Comparison of ENCODE assay signal across 8 cellular contexts in genomic region chr12:49705479-49706267, GRCh38. TPM values are rescaled to one million over a fixed set of nuclear protein-coding genes. Genes with fewer than 3 reads are reported as not detected.
DNase-seq lines count a peak whose midpoint lies in the region; ATAC-seq and TF ChIP-seq lines count a peak whose summit lies in the region.

No MANE protein-coding gene starts in this region.

- DNase-seq in CD1c-positive myeloid dendritic cell (ENCODE audit: extremely low spot score) (peak; percentile 76), HFFc6 (peak; percentile 50), occipital lobe (lab: John Stamatoyannopoulos, UW) (peak; percentile 10)
- DNase-seq in activated CD8-positive, alpha-beta T cell treated with anti-CD3 and anti-CD28 coated beads for 36 hours = peak; percentile 64
- no peak for DNase-seq in effector CD8-positive, alpha-beta T cell (lab: John Stamatoyannopoulos, UW)

- no peaks in the 10 kb centered on the region for H3K9me3 Mint-ChIP-seq in HFFc6
- no peaks in the 10 kb centered on the region for H3K9me3 Mint-ChIP-seq in activated CD8-positive, alpha-beta T cell treated with anti-CD3 and anti-CD28 coated beads for 36 hours

- peaks cover 0 to 48% (median 4%) of the 10 kb centered on the region in 3 donors for H3K4me1 ChIP-seq in gastroesophageal sphincter

- no peaks in the 10 kb centered on the region for H3K36me3 ChIP-seq in gastroesophageal sphincter

- POLR2A ChIA-PET in activated CD8-positive, alpha-beta T cell treated with anti-CD3 and anti-CD28 coated beads for 36 hours (lab: Charles Lee) = interaction anchor here (0.6 to 2.2 kb wide), 16 partner anchors 31 to 83 kb away, joined by 3 to 9 read pairs (median 4); partner anchors contain the start of genes PRPF40B and TMBIM6

- no peaks in the 10 kb centered on the region for H3K36me3 Mint-ChIP-seq in HFFc6 (ENCODE audit: low read depth)
- H3K36me3 Mint-ChIP-seq in activated CD8-positive, alpha-beta T cell treated with anti-CD3 and anti-CD28 coated beads for 36 hours (ENCODE audit: low read depth) = peaks cover 4% of the 10 kb centered on the region

- H3K4me3 Mint-ChIP-seq in HFFc6 = peak overlapping the region; percentile 93
- peak overlapping the region; percentile 86 for H3K4me3 Mint-ChIP-seq in activated CD8-positive, alpha-beta T cell treated with anti-CD3 and anti-CD28 coated beads for 36 hours

- TF ChIP-seq CTCF in HFFc6 (IDR thresholded peaks at IDR 0.05) (no peak), gastroesophageal sphincter (IDR thresholded peaks at IDR 0.05) (no peak)
- TF ChIP-seq CTCF in activated CD8-positive, alpha-beta T cell treated with anti-CD3 and anti-CD28 coated beads for 36 hours (IDR thresholded peaks at IDR 0.05) = no peak

- TF ChIP-seq EP300 in gastroesophageal sphincter (IDR thresholded peaks at IDR 0.05) = no peak

- peaks cover 5% of the 10 kb centered on the region for H3K27me3 Mint-ChIP-seq in HFFc6 (ENCODE audit: insufficient read depth)
- peaks cover 2% of the 10 kb centered on the region for H3K27me3 Mint-ChIP-seq in activated CD8-positive, alpha-beta T cell treated with anti-CD3 and anti-CD28 coated beads for 36 hours

- WGBS in gastroesophageal sphincter (ENCODE audit: low coverage in 1 of 2), 2 donors = 34 to 44% methylated on average over 8 of the region's 13 CpGs

- CTCF ChIA-PET in activated CD8-positive, alpha-beta T cell treated with anti-CD3 and anti-CD28 coated beads for 36 hours (lab: Charles Lee) = interaction anchor here (0.7 to 19.2 kb wide), 13 partner anchors 10 to 347 kb away, joined by 3 to 556 read pairs (median 7); partner anchors contain the start of genes PRPF40B and TMBIM6

- ATAC-seq in activated CD8-positive, alpha-beta T cell treated with anti-CD3 and anti-CD28 coated beads for 36 hours = peak; percentile 7
- ATAC-seq in gastroesophageal sphincter (no peak), HG03457 (IDR thresholded peaks at IDR 0.05; ENCODE audit: unreplicated experiment) (no peak), HG03521 (IDR thresholded peaks at IDR 0.05; ENCODE audit: unreplicated experiment) (no peak)

- H3K4me3 ChIP-seq in gastroesophageal sphincter = peak overlapping the region; percentile 50 to 88

- no peak for TF ChIP-seq POLR2A in gastroesophageal sphincter (IDR thresholded peaks at IDR 0.05)

- H3K4me1 Mint-ChIP-seq in HFFc6 (ENCODE audit: low read depth) = peaks cover 52% of the 10 kb centered on the region
- H3K4me1 Mint-ChIP-seq in activated CD8-positive, alpha-beta T cell treated with anti-CD3 and anti-CD28 coated beads for 36 hours (ENCODE audit: low read depth) = peaks cover 46% of the 10 kb centered on the region

- peak overlapping the region; percentile 76 for H3K27ac Mint-ChIP-seq in HFFc6
- peak overlapping the region; percentile 82 for H3K27ac Mint-ChIP-seq in activated CD8-positive, alpha-beta T cell treated with anti-CD3 and anti-CD28 coated beads for 36 hours

- no peaks in the 10 kb centered on the region for H3K27me3 ChIP-seq in gastroesophageal sphincter

- intact Hi-C loops in activated CD8-positive, alpha-beta T cell treated with anti-CD3 and anti-CD28 coated beads for 36 hours (cut with micrococcal nuclease) = loop anchor here (2.0 kb wide), 1 partner anchor 61 kb away; no protein-coding TSS in a partner anchor

- peak overlapping the region in 3 of 4 donors; percentile 85 to 93 (median 89) for H3K27ac ChIP-seq in gastroesophageal sphincter

- no peaks in the 10 kb centered on the region for H3K9me3 ChIP-seq in gastroesophageal sphincter

RNA-seq across cellular contexts. Expression of gene FMNL3, which starts 1.5 kb away (rescaled TPM):
- total RNA-seq in HFFc6 (2021; fragmentation: NEBNext Ultra II Directional; extraction: Animal tissue kit (Norgen Biotek cat#: 25700)) = 10 to 100 TPM; 15.8 to 21.8 (median 19.5) TPM
- total RNA-seq in activated CD8-positive, alpha-beta T cell treated with anti-CD3 and anti-CD28 coated beads for 36 hours = 10 to 100 TPM; 22.8 to 23.5 TPM
- total RNA-seq in gastroesophageal sphincter = 10 to 100 TPM; 10.4 to 15.4 (median 12.6) TPM
- 12.0 TPM for total RNA-seq in occipital lobe

RNA-seq across cellular contexts. Expression of gene TMBIM6, which starts 35.7 kb away (rescaled TPM):
- 100 to 1,000 TPM; 471 to 545 (median 497) TPM for total RNA-seq in HFFc6 (2021; fragmentation: NEBNext Ultra II Directional; extraction: Animal tissue kit (Norgen Biotek cat#: 25700))
- total RNA-seq in activated CD8-positive, alpha-beta T cell treated with anti-CD3 and anti-CD28 coated beads for 36 hours = 100 to 1,000 TPM; 437 to 443 TPM
- total RNA-seq in gastroesophageal sphincter = 100 to 1,000 TPM; 251 to 408 (median 329) TPM
- total RNA-seq in occipital lobe = 256 TPM
